ENCODE assay signal across 8 cellular contexts in the genomic region with DNA sequence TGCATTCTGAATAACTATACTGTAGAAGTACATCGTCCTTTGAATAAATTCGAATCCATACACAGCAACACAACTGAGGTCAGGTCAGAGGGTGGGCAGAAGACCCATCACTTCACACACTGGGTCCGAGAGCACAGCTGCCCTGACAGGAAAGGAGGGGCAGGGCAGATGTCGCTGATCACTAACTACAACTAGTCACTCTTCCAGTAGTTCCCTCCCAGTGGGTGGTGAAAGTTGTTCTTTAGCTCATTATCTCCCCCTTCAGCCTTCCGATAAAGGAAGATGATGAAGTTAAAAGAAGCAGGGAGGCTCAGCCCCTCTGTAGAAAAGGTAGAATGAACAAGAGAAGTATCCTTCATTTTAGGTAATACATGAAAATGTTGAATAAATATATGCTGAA.
DNase-seq lines count a peak whose midpoint lies in the region; ATAC-seq, FAIRE-seq and TF ChIP-seq lines count a peak whose summit lies in the region.

No MANE protein-coding gene starts in this region.

- H3K27ac ChIP-seq in GM12878 (ENCODE audit: control insufficient read depth, insufficient read depth) = no peak overlapping the region

- peaks cover 65 to 78% (median 73%) of the 10 kb centered on the region in 3 donors for H3K4me1 Mint-ChIP-seq in T-cell

- RAD21 ChIA-PET in GM12878 (lab: Charles Lee; ENCODE audit: unreplicated experiment) = interaction anchor here (0.6 to 6.0 kb wide), 43 partner anchors 8 to 440 kb away, joined by 3 to 133 read pairs (median 5); no protein-coding TSS in a partner anchor

- H4K20me1 ChIP-seq in GM12878 (ENCODE audit: control insufficient read depth, insufficient read depth) = no peaks in the 10 kb centered on the region

- no peak overlapping the region for H3K4me3 ChIP-seq in GM12878
- H3K4me3 ChIP-seq in foreskin fibroblast (ENCODE audit: low read depth in 1 of 2, low read length in 2 of 2) = no peak overlapping the region

- BruUV-seq in GM12878 (replicated peaks; lab: Mats Ljungman, UMichigan) = no TSS peak

- H2AFZ ChIP-seq in GM12878 (ENCODE audit: control insufficient read depth, low read depth, low read length) = no peak overlapping the region

- no peaks in the 10 kb centered on the region for H3K36me3 ChIP-seq in GM12878 (ENCODE audit: control insufficient read depth in 2 of 2, insufficient read depth in 2 of 2, low read length in 1 of 2)

- no peaks in the 10 kb centered on the region for H3K4me1 ChIP-seq in GM12878 (ENCODE audit: control insufficient read depth, insufficient read depth, low read length)

- 21% methylated on average over 5 of the region's 5 CpGs for WGBS in GM12878 (ENCODE audit: insufficient coverage, insufficient replicate concordance, low lambda C conversion rate, missing lambda C conversion rate)

- TF ChIP-seq RAD21 in GM12878 (IDR thresholded peaks at IDR 0.05; ENCODE audit: insufficient read depth, low read depth, low read length) = no peak

- H3K27me3 Mint-ChIP-seq in T-cell = no peaks in the 10 kb centered on the region

- intact Hi-C loops in GM12878 (cut with micrococcal nuclease; ENCODE audit: unreplicated experiment) (loop anchor here (5.0 to 10.0 kb wide), 4 partner anchors 150 to 442 kb away; no protein-coding TSS in a partner anchor), sciatic nerve (cut with DNase I) (no loop called here)

- 0 out of 2 replicates have a peak, but pooled peaks have one; percentile 17 for TF ChIP-seq CTCF in GM12874 (IDR thresholded peaks at IDR 0.05; ENCODE audit: insufficient read depth, low read depth, low read length)
- TF ChIP-seq CTCF in GM12878 (IDR thresholded peaks at IDR 0.05 in 2 of 3, conservative IDR thresholded peaks at IDR 0.05 in 1 of 3; ENCODE audit: control insufficient read depth in 2 of 3, extremely low read depth in 1 of 3, insufficient read depth in 1 of 3, low read depth in 3 of 3, low read length in 3 of 3) = peak in 1 of 3 experiments; percentile 28; a peak in 2 of 6 replicates
- no peak for TF ChIP-seq CTCF in foreskin fibroblast (IDR thresholded peaks at IDR 0.05; ENCODE audit: low read depth, low read length)

- in situ Hi-C loops in GM12878 (cut with MboI) = no loop called here

- no peaks in the 10 kb centered on the region for H3K27me3 ChIP-seq in GM12878 (replicated peaks in 1 of 2; ENCODE audit: control insufficient read depth in 2 of 2, insufficient read depth in 2 of 2, low read length in 1 of 2)

- H3K79me2 ChIP-seq in GM12878 (ENCODE audit: control insufficient read depth, insufficient read depth, low read length) = no peaks in the 10 kb centered on the region

- H3K27ac Mint-ChIP-seq in T-cell = peak overlapping the region; percentile 95 to 96

- DNase-seq in T-cell = peak in 33 of 34 experiments; percentile 8 to 55 (median 29)
- DNase-seq in GM12878 (ENCODE audit: low read depth, low spot score) = no peak
- no peak for DNase-seq in sciatic nerve (ENCODE audit: low spot score)
- no peak for DNase-seq in occipital lobe (lab: John Stamatoyannopoulos, UW)
- DNase-seq in left lobe of liver (ENCODE audit: low spot score) = no peak
- DNase-seq in foreskin fibroblast = no peak

- peak; percentile 73 to 79 (median 77) for ATAC-seq in T-cell (replicated peaks in 1 of 4)
- peak; percentile 70 for ATAC-seq in GM12878
- peak; percentile 39 for ATAC-seq in sciatic nerve
- no peak for ATAC-seq in left lobe of liver
- ATAC-seq in HG02571 (IDR thresholded peaks at IDR 0.05; ENCODE audit: unreplicated experiment) = no peak

- POLR2A ChIA-PET in T-cell (lab: Charles Lee) (interaction anchor here (0.5 to 2.0 kb wide), 5 partner anchors 9 to 212 kb away, joined by 3 to 5 read pairs (median 3); no protein-coding TSS in a partner anchor), GM12878 (lab: Charles Lee) (interaction anchor here (0.6 to 5.0 kb wide), 14 partner anchors 8 to 215 kb away, joined by 3 to 29 read pairs (median 4); no protein-coding TSS in a partner anchor)

- H3K9me3 ChIP-seq in GM12878 (replicated peaks; ENCODE audit: control insufficient read depth, insufficient read depth, low read length) = no peaks in the 10 kb centered on the region

- SMC1A ChIA-PET in GM12878 (lab: Charles Lee; ENCODE audit: uncharacterized antibody, unreplicated experiment) = interaction anchor here (0.6 to 7.1 kb wide), 51 partner anchors 8 to 811 kb away, joined by 3 to 120 read pairs (median 5); no protein-coding TSS in a partner anchor

- H3K4me2 ChIP-seq in GM12878 (ENCODE audit: control insufficient read depth, insufficient read depth) = no peak overlapping the region

- H3K36me3 Mint-ChIP-seq in T-cell = peaks cover 4% of the 10 kb centered on the region

- no peak overlapping the region for H3K9ac ChIP-seq in GM12878 (ENCODE audit: control insufficient read depth, insufficient read depth, low read length)

- no peaks in the 10 kb centered on the region for H3K9me3 Mint-ChIP-seq in T-cell

- CTCF ChIA-PET in T-cell (lab: Charles Lee) (interaction anchor here (0.5 to 4.5 kb wide), 20 partner anchors 8 to 284 kb away, joined by 3 to 46 read pairs (median 4); no protein-coding TSS in a partner anchor), GM12878 (lab: Yijun Ruan, JAX) (interaction anchor here (0.6 to 5.9 kb wide), 33 partner anchors 8 to 350 kb away, joined by 3 to 119 read pairs (median 5); no protein-coding TSS in a partner anchor)

- no peak for FAIRE-seq in GM12878 (lab: Jason Lieb, UNC)

- no peak for TF ChIP-seq POLR2A in GM12878 (IDR thresholded peaks at IDR 0.05; ENCODE audit: low read depth, low read length)

- peak overlapping the region; percentile 82 to 90 (median 86) for H3K4me3 Mint-ChIP-seq in T-cell

- TF ChIP-seq EP300 in GM12878 (IDR thresholded peaks at IDR 0.05; ENCODE audit: borderline replicate concordance in 1 of 2, control insufficient read depth in 1 of 2, low read depth in 2 of 2, low read length in 2 of 2) = no peak

TF ChIP-seq in GM12878, 131 proteins besides CTCF, POLR2A, EP300 and RAD21:
- TF ChIP-seq MTA2 (IDR thresholded peaks at IDR 0.05; ENCODE audit: low read depth) (peak; percentile 36; the same call in 1 of the 2 replicates), BCL11A (IDR thresholded peaks at IDR 0.05; ENCODE audit: low read depth, low read length) (no peak), NBN (IDR thresholded peaks at IDR 0.05) (peak; percentile 64; the same call in 1 of the 2 replicates), RB1 (IDR thresholded peaks at IDR 0.05; ENCODE audit: borderline replicate concordance) (peak; percentile 43; the same call in 1 of the 2 replicates), HDGF (IDR thresholded peaks at IDR 0.05) (peak; percentile 51; the same call in 1 of the 2 replicates), CHD1 (IDR thresholded peaks at IDR 0.05; ENCODE audit: low read depth, low read length) (no peak), MLLT1 (IDR thresholded peaks at IDR 0.05) (0 out of 2 replicates have a peak, but pooled peaks have one; percentile 25), TARDBP (IDR thresholded peaks at IDR 0.05; ENCODE audit: borderline replicate concordance) (no peak), CBX3 (IDR thresholded peaks at IDR 0.05; ENCODE audit: borderline replicate concordance, low read depth) (no peak), IKZF1 (conservative IDR thresholded peaks at IDR 0.05) (peak; percentile 36; the same call in 1 of the 2 replicates), ZNF24 (IDR thresholded peaks at IDR 0.05) (0 out of 2 replicates have a peak, but pooled peaks have one; percentile 5), SMAD1 (IDR thresholded peaks at IDR 0.05; ENCODE audit: low read depth, partially characterized antibody) (peak; percentile 32), IKZF2 (IDR thresholded peaks at IDR 0.05) (peak in 1 of 2 experiments; percentile 31; a peak in 1 of 4 replicates)

Comparison
In these comparisons a context has a peak if more than half of its experiments do, and no peak if none do; other contexts are left out.
1. ATAC-seq: peak in T-cell (4 of 4), GM12878 (single experiment) and sciatic nerve (single experiment); none in left lobe of liver (single experiment) and HG02571 (single experiment).
2. DNase-seq: peak in T-cell (33 of 34); none in GM12878 (single experiment), sciatic nerve (single experiment), occipital lobe (single experiment), left lobe of liver (single experiment) and foreskin fibroblast (0 of 2).